ENCODE assay signal across 8 cellular contexts in the genomic region with DNA sequence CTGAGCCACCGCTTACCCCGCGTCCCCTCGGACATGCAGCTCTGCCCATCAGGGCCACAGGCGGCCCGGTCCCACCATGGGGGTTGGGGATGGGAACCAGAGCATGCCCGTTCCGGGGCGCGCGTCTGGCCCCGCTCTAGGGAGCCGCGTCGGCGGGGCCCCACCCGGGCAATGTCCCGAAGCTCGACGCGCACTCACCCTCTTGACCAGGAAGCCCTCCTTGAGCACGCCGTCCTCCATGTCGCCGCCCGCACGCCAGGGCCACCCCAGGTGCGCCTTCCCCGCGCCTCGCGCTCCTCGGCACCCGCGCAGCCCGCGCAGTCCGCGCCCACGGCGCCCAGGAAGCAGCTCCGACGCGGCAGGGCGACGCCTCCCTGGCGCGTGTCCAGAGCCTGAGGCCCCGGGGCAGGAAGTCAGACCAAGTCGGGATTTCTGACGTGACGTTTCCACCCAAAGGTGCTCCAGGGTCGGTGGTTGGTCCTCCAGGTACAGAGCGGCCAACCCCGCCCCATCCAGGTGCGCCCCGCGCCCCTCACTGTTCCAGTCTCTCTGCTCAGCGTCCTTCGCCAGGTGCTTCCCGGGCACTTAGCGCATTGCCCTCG. TPM values are rescaled to one million over a fixed set of nuclear protein-coding genes. Genes with fewer than 3 reads are reported as not detected.
DNase-seq lines count a peak whose midpoint lies in the region; ATAC-seq and TF ChIP-seq lines count a peak whose summit lies in the region.

A gene with protein sequence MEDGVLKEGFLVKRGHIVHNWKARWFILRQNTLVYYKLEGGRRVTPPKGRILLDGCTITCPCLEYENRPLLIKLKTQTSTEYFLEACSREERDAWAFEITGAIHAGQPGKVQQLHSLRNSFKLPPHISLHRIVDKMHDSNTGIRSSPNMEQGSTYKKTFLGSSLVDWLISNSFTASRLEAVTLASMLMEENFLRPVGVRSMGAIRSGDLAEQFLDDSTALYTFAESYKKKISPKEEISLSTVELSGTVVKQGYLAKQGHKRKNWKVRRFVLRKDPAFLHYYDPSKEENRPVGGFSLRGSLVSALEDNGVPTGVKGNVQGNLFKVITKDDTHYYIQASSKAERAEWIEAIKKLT (minus strand): TSS at position 346 of the 602 bp plus-strand sequence. CDS start 106 bp downstream, at position 240.

- H3K27me3 ChIP-seq in RWPE2 (ENCODE audit: insufficient read depth, poor library complexity, severe bottlenecking), result no peaks in the 10 kb centered on the region
- peaks cover 3% of the 10 kb centered on the region for H3K27me3 ChIP-seq in ascending aorta
- H3K27me3 ChIP-seq in kidney epithelial cell (ENCODE audit: control insufficient read depth, insufficient read depth, low read length), result no peaks in the 10 kb centered on the region

- H3K4me1 ChIP-seq in RWPE2 (ENCODE audit: insufficient read depth, poor library complexity, severe bottlenecking) (peaks cover 43% of the 10 kb centered on the region), ascending aorta (no peaks in the 10 kb centered on the region)

- intact Hi-C loops in ascending aorta (cut with DNase I), result no loop called here

- H3K9me3 ChIP-seq in RWPE2 (ENCODE audit: severe bottlenecking) (no peaks in the 10 kb centered on the region), ascending aorta (no peaks in the 10 kb centered on the region)

- H3K4me3 ChIP-seq in RWPE2 (ENCODE audit: severe bottlenecking), result peak within 1 kb of the TSS; percentile 62
- H3K4me3 ChIP-seq in ascending aorta, result peak within 1 kb of the TSS; percentile 46 to 51
- H3K4me3 ChIP-seq in kidney epithelial cell (ENCODE audit: low read depth, low read length), result peak within 1 kb of the TSS; percentile 50

- H3K36me3 ChIP-seq in RWPE2 (ENCODE audit: low read depth), result peaks cover 34% of the 10 kb centered on the region
- no peaks in the 10 kb centered on the region for H3K36me3 ChIP-seq in ascending aorta
- H3K36me3 ChIP-seq in kidney epithelial cell (ENCODE audit: control insufficient read depth, insufficient read depth, low read length), result no peaks in the 10 kb centered on the region

- ATAC-seq in RWPE2 (ENCODE audit: low read depth) (peak; percentile 79), GM21526 (IDR thresholded peaks at IDR 0.05; ENCODE audit: low FRiP score, unreplicated experiment) (no peak)

- no peak for TF ChIP-seq CTCF in RWPE2 (IDR thresholded peaks at IDR 0.05; ENCODE audit: poor library complexity, severe bottlenecking)
- TF ChIP-seq CTCF in ascending aorta (IDR thresholded peaks at IDR 0.05), result no peak
- TF ChIP-seq CTCF in kidney epithelial cell (IDR thresholded peaks at IDR 0.05; ENCODE audit: insufficient read depth, low read length, poor library complexity, severe bottlenecking), result no peak

- H3K27ac ChIP-seq in RWPE2 (ENCODE audit: poor library complexity, severe bottlenecking) (peak within 1 kb of the TSS; percentile 94), ascending aorta (no peak within 1 kb of the TSS)

- DNase-seq in DMS79 (lab: John Stamatoyannopoulos, UW), result peak; percentile 89
- DNase-seq in RWPE2 (ENCODE audit: low spot score), result peak; percentile 99
- peak in 1 of 2 donors; percentile 68 for DNase-seq in ascending aorta (ENCODE audit: low spot score in 2 of 2)
- DNase-seq in kidney epithelial cell (ENCODE audit: low read depth), result no peak
- peak; percentile 7 to 33 (median 22) for DNase-seq in stimulated activated CD4-positive, alpha-beta T cell treated with anti-CD3 and anti-CD28 coated beads, TNF-alpha, amount 100 ng/mL, for 48 hours (ENCODE audit: low read depth in 3 of 3)
- no peak for DNase-seq in pons (ENCODE audit: low spot score)
- DNase-seq in T1000 (lab: John Stamatoyannopoulos, UW), result no peak

RNA-seq across cellular contexts. Expression of the gene that starts here (rescaled TPM):
- total RNA-seq in ascending aorta, result 0.53 TPM
- total RNA-seq in kidney epithelial cell, result 44.4 and 100 TPM in 2 replicates

Comparison
In these comparisons a context has a peak if more than half of its experiments do, and no peak if none do; other contexts are left out.
1. RNA of the gene that starts here (total RNA-seq): 44.4 to 100 TPM in kidney epithelial cell; 0.53 TPM in ascending aorta (single experiment); every median in the first group is over 10 times any median in the second.
2. DNase-seq: peak in DMS79 (single experiment), RWPE2 (single experiment) and stimulated activated CD4-positive, alpha-beta T cell treated with anti-CD3 and anti-CD28 coated beads, TNF-alpha, amount 100 ng/mL, for 48 hours (3 of 3); none in kidney epithelial cell (single experiment), pons (single experiment) and T1000 (single experiment).
3. Peak in every context shown above with its lines, with median percentiles within 50 percentile points of each other: H3K4me3 ChIP-seq.